ENCODE assay signal across 23 cellular contexts in genomic region chr9:119060629-119061385, GRCh38.
"Had no signal": no experiment of that assay in that cellular context is flagged by ENCODE, and none has a peak within 500 bp of the region (broad histone marks: within the 10 kb centered on the region; RNA-seq: fewer than 3 reads in every experiment).

No MANE protein-coding gene starts in this region.

- H3K27ac ChIP-seq: lower lobe of right lung, pancreas, prostate gland, spleen, suprapubic skin, thoracic aorta, uterus had no signal

- DNase-seq: hypothalamus; immature natural killer cell; kidney; lower lobe of right lung; mammary epithelial cell; mesenchymal stem cell; naive thymus-derived CD8-positive, alpha-beta T cell; nucleus accumbens; pancreas; posterior cingulate gyrus; retina; right cardiac atrium; sigmoid colon; small intestine; spleen; stimulated activated CD4-positive, alpha-beta T cell treated with anti-CD3 and anti-CD28 coated beads, Interleukin-4, amount 100 ng/mL, for 24 hours; stimulated activated naive CD4-positive, alpha-beta T cell; uterus had no signal

- H3K36me3 ChIP-seq: lower lobe of right lung, pancreas, prostate gland, sigmoid colon, spleen, suprapubic skin, thoracic aorta, tibial nerve, uterus had no signal

- H3K9me3 ChIP-seq: lower lobe of right lung, pancreas, prostate gland, sigmoid colon, spleen, suprapubic skin, thoracic aorta, tibial nerve, uterus had no signal

- H3K4me3 ChIP-seq: lower lobe of right lung, pancreas, prostate gland, sigmoid colon, spleen, suprapubic skin, thoracic aorta, tibial nerve, uterus had no signal

- H3K27me3 ChIP-seq: pancreas, sigmoid colon, spleen, suprapubic skin, tibial nerve, uterus had no signal

- ATAC-seq: lower lobe of right lung; naive thymus-derived CD8-positive, alpha-beta T cell; pancreas; stimulated activated effector memory CD8-positive, alpha-beta T cell treated with anti-CD3 and anti-CD28 coated beads, Interleukin-12 subunit alpha, Interleukin-12 subunit beta, amount 100 ng/mL, for 72 hours had no signal

- H3K4me1 ChIP-seq: lower lobe of right lung, pancreas, prostate gland, sigmoid colon, spleen, suprapubic skin, tibial nerve, uterus had no signal
